1 cellular context compared by ENCODE assay signal in the genomic region with DNA sequence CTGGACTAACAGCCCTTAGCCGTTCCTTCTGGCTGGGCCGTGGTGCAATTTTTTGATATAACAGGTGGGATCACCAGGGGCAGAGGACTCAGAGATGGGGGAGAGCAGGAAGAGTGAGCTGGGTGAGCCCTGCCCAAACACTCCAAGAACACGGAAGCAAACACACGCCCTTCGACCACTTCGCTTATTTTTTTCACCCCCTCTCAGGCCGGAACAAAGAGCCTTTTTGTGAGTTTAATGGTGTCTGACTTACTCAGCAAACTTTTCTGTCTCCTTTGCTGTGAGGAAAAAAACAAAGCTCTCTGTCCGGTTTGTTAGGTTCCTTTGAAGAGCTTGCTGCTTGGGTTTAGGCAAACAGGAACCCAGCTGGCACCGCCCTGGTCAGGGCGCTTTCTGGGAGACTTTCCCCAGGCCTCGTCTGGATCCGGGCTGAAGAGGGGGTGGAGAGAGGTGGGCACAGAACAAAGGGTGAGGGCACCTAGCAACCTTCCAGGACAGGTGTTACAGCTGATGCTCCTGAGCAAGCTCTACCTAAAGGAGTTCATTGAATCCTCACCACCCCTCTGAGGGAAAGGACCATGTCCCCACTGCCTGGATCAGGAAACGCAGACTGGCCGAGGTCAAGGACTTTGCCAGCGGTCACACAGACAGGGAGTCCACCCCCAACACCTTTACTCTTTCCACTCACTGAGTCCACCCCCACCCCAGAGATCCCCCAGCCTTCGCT.
A peak's percentile ranks its signal among the peaks of the same experiment; 100 is the strongest.
TF ChIP-seq lines count a peak whose summit lies in the region.

No MANE protein-coding gene starts in this region.

TF ChIP-seq in HepG2, 621 proteins besides CTCF, POLR2A, EP300 and RAD21 (continued from another document and continues in another):
- TF ChIP-seq, protein P1, sequence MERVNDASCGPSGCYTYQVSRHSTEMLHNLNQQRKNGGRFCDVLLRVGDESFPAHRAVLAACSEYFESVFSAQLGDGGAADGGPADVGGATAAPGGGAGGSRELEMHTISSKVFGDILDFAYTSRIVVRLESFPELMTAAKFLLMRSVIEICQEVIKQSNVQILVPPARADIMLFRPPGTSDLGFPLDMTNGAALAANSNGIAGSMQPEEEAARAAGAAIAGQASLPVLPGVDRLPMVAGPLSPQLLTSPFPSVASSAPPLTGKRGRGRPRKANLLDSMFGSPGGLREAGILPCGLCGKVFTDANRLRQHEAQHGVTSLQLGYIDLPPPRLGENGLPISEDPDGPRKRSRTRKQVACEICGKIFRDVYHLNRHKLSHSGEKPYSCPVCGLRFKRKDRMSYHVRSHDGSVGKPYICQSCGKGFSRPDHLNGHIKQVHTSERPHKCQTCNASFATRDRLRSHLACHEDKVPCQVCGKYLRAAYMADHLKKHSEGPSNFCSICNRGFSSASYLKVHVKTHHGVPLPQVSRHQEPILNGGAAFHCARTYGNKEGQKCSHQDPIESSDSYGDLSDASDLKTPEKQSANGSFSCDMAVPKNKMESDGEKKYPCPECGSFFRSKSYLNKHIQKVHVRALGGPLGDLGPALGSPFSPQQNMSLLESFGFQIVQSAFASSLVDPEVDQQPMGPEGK (CRISPR knock-in tag; IDR thresholded peaks at IDR 0.05): peak; percentile 77
- TF ChIP-seq, protein P2, sequence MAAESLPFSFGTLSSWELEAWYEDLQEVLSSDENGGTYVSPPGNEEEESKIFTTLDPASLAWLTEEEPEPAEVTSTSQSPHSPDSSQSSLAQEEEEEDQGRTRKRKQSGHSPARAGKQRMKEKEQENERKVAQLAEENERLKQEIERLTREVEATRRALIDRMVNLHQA (CRISPR knock-in tag; IDR thresholded peaks at IDR 0.05): no peak
- TF ChIP-seq RARA (CRISPR knock-in tag; IDR thresholded peaks at IDR 0.05): peak; percentile 70; the same call in 1 of the 2 replicates
- TF ChIP-seq, protein P3, sequence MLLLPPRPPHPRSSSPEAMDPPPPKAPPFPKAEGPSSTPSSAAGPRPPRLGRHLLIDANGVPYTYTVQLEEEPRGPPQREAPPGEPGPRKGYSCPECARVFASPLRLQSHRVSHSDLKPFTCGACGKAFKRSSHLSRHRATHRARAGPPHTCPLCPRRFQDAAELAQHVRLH (CRISPR knock-in tag; IDR thresholded peaks at IDR 0.05; ENCODE audit: borderline replicate concordance, low read depth): 0 out of 2 replicates have a peak, but pooled peaks have one; percentile 16
- no peak for TF ChIP-seq ZSCAN21 (CRISPR knock-in tag; IDR thresholded peaks at IDR 0.05; ENCODE audit: borderline replicate concordance)
- TF ChIP-seq ZFY (CRISPR knock-in tag; IDR thresholded peaks at IDR 0.05): no peak; the same call in 1 of the 2 replicates
- TF ChIP-seq, protein P4, sequence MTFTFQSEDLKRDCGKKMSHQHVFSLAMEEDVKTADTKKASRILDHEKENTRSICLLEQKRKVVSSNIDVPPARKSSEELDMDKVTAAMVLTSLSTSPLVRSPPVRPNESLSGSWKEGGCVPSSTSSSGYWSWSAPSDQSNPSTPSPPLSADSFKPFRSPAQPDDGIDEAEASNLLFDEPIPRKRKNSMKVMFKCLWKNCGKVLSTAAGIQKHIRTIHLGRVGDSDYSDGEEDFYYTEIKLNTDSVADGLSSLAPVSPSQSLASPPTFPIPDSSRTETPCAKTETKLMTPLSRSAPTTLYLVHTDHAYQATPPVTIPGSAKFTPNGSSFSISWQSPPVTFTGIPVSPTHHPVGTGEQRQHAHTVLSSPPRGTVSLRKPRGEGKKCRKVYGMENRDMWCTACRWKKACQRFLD (CRISPR knock-in tag; IDR thresholded peaks at IDR 0.05; ENCODE audit: borderline replicate concordance): 0 out of 2 replicates have a peak, but pooled peaks have one; percentile 9
- TF ChIP-seq TGIF2 (CRISPR knock-in tag; IDR thresholded peaks at IDR 0.05): no peak
- no peak for TF ChIP-seq PAF1 (CRISPR knock-in tag; IDR thresholded peaks at IDR 0.05)
- no peak; the same call in 1 of the 2 replicates for TF ChIP-seq SRY (CRISPR knock-in tag; IDR thresholded peaks at IDR 0.05)
- no peak for TF ChIP-seq FOXJ3 (CRISPR knock-in tag; IDR thresholded peaks at IDR 0.05; ENCODE audit: borderline replicate concordance)
- no peak for TF ChIP-seq WIZ (CRISPR knock-in tag; IDR thresholded peaks at IDR 0.05)
- 0 out of 2 replicates have a peak, but pooled peaks have one; percentile 19 for TF ChIP-seq MTA1 (CRISPR knock-in tag; IDR thresholded peaks at IDR 0.05; ENCODE audit: borderline replicate concordance)
- no peak for TF ChIP-seq ZBTB42 (CRISPR knock-in tag; IDR thresholded peaks at IDR 0.05)
- no peak for TF ChIP-seq ZBTB1 (CRISPR knock-in tag; IDR thresholded peaks at IDR 0.05; ENCODE audit: borderline replicate concordance)
- TF ChIP-seq NFYB (CRISPR knock-in tag; IDR thresholded peaks at IDR 0.05): no peak
- TF ChIP-seq SMAD1 (CRISPR knock-in tag; IDR thresholded peaks at IDR 0.05; ENCODE audit: borderline replicate concordance, low read depth): no peak
- peak; percentile 31; the same call in 1 of the 2 replicates for TF ChIP-seq ZNF264 (CRISPR knock-in tag; IDR thresholded peaks at IDR 0.05)
- TF ChIP-seq SRSF4 (IDR thresholded peaks at IDR 0.05; ENCODE audit: low read depth, low read length, poor library complexity, severe bottlenecking): no peak
- TF ChIP-seq, protein P5, sequence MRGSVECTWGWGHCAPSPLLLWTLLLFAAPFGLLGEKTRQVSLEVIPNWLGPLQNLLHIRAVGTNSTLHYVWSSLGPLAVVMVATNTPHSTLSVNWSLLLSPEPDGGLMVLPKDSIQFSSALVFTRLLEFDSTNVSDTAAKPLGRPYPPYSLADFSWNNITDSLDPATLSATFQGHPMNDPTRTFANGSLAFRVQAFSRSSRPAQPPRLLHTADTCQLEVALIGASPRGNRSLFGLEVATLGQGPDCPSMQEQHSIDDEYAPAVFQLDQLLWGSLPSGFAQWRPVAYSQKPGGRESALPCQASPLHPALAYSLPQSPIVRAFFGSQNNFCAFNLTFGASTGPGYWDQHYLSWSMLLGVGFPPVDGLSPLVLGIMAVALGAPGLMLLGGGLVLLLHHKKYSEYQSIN (CRISPR knock-in tag; IDR thresholded peaks at IDR 0.05; ENCODE audit: borderline replicate concordance): no peak
- no peak for TF ChIP-seq HNRNPUL1 (IDR thresholded peaks at IDR 0.05; ENCODE audit: low read depth, low read length)
- TF ChIP-seq ZNF256 (CRISPR knock-in tag; conservative IDR thresholded peaks at IDR 0.05): no peak
- no peak for TF ChIP-seq KLF13 (CRISPR knock-in tag; IDR thresholded peaks at IDR 0.05)
- TF ChIP-seq, protein P6, sequence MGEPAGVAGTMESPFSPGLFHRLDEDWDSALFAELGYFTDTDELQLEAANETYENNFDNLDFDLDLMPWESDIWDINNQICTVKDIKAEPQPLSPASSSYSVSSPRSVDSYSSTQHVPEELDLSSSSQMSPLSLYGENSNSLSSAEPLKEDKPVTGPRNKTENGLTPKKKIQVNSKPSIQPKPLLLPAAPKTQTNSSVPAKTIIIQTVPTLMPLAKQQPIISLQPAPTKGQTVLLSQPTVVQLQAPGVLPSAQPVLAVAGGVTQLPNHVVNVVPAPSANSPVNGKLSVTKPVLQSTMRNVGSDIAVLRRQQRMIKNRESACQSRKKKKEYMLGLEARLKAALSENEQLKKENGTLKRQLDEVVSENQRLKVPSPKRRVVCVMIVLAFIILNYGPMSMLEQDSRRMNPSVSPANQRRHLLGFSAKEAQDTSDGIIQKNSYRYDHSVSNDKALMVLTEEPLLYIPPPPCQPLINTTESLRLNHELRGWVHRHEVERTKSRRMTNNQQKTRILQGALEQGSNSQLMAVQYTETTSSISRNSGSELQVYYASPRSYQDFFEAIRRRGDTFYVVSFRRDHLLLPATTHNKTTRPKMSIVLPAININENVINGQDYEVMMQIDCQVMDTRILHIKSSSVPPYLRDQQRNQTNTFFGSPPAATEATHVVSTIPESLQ (CRISPR knock-in tag; conservative IDR thresholded peaks at IDR 0.05): no peak
- peak; percentile 73 for TF ChIP-seq TBX2 (CRISPR knock-in tag; IDR thresholded peaks at IDR 0.05; ENCODE audit: borderline replicate concordance)
- no peak for TF ChIP-seq HNRNPLL (IDR thresholded peaks at IDR 0.05; ENCODE audit: low read depth, low read length, poor library complexity, severe bottlenecking)
- TF ChIP-seq, protein P7, sequence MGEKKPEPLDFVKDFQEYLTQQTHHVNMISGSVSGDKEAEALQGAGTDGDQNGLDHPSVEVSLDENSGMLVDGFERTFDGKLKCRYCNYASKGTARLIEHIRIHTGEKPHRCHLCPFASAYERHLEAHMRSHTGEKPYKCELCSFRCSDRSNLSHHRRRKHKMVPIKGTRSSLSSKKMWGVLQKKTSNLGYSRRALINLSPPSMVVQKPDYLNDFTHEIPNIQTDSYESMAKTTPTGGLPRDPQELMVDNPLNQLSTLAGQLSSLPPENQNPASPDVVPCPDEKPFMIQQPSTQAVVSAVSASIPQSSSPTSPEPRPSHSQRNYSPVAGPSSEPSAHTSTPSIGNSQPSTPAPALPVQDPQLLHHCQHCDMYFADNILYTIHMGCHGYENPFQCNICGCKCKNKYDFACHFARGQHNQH (CRISPR knock-in tag; IDR thresholded peaks at IDR 0.05): no peak
- no peak for TF ChIP-seq ZSCAN9 (CRISPR knock-in tag; IDR thresholded peaks at IDR 0.05; ENCODE audit: borderline replicate concordance)
- TF ChIP-seq ZNF496 (CRISPR knock-in tag; IDR thresholded peaks at IDR 0.05; ENCODE audit: insufficient replicate concordance): no peak
- TF ChIP-seq KMT2A (CRISPR knock-in tag; IDR thresholded peaks at IDR 0.05): no peak
- TF ChIP-seq ZNF678 (CRISPR knock-in tag; IDR thresholded peaks at IDR 0.05): no peak
- TF ChIP-seq, protein P8, sequence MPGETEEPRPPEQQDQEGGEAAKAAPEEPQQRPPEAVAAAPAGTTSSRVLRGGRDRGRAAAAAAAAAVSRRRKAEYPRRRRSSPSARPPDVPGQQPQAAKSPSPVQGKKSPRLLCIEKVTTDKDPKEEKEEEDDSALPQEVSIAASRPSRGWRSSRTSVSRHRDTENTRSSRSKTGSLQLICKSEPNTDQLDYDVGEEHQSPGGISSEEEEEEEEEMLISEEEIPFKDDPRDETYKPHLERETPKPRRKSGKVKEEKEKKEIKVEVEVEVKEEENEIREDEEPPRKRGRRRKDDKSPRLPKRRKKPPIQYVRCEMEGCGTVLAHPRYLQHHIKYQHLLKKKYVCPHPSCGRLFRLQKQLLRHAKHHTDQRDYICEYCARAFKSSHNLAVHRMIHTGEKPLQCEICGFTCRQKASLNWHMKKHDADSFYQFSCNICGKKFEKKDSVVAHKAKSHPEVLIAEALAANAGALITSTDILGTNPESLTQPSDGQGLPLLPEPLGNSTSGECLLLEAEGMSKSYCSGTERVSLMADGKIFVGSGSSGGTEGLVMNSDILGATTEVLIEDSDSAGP (CRISPR knock-in tag; IDR thresholded peaks at IDR 0.05; ENCODE audit: borderline replicate concordance): peak; percentile 10; the same call in 1 of the 2 replicates
- TF ChIP-seq ZNF468 (CRISPR knock-in tag; IDR thresholded peaks at IDR 0.05): no peak
- TF ChIP-seq, protein P9, sequence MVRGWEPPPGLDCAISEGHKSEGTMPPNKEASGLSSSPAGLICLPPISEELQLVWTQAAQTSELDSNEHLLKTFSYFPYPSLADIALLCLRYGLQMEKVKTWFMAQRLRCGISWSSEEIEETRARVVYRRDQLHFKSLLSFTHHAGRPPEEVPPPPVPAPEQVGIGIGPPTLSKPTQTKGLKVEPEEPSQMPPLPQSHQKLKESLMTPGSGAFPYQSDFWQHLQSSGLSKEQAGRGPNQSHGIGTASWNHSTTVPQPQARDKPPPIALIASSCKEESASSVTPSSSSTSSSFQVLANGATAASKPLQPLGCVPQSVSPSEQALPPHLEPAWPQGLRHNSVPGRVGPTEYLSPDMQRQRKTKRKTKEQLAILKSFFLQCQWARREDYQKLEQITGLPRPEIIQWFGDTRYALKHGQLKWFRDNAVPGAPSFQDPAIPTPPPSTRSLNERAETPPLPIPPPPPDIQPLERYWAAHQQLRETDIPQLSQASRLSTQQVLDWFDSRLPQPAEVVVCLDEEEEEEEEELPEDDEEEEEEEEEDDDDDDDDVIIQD (CRISPR knock-in tag; IDR thresholded peaks at IDR 0.05; ENCODE audit: low read depth): no peak
- TF ChIP-seq, protein P10, sequence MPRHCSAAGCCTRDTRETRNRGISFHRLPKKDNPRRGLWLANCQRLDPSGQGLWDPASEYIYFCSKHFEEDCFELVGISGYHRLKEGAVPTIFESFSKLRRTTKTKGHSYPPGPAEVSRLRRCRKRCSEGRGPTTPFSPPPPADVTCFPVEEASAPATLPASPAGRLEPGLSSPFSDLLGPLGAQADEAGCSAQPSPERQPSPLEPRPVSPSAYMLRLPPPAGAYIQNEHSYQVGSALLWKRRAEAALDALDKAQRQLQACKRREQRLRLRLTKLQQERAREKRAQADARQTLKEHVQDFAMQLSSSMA (CRISPR knock-in tag; IDR thresholded peaks at IDR 0.05): no peak
- TF ChIP-seq ZNF510 (CRISPR knock-in tag; IDR thresholded peaks at IDR 0.05; ENCODE audit: low read depth): no peak
- no peak; the same call in 1 of the 2 replicates for TF ChIP-seq SP2 (CRISPR knock-in tag; IDR thresholded peaks at IDR 0.05)
- TF ChIP-seq, protein P11, sequence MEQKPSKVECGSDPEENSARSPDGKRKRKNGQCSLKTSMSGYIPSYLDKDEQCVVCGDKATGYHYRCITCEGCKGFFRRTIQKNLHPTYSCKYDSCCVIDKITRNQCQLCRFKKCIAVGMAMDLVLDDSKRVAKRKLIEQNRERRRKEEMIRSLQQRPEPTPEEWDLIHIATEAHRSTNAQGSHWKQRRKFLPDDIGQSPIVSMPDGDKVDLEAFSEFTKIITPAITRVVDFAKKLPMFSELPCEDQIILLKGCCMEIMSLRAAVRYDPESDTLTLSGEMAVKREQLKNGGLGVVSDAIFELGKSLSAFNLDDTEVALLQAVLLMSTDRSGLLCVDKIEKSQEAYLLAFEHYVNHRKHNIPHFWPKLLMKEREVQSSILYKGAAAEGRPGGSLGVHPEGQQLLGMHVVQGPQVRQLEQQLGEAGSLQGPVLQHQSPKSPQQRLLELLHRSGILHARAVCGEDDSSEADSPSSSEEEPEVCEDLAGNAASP (CRISPR knock-in tag; IDR thresholded peaks at IDR 0.05; ENCODE audit: borderline replicate concordance): peak; percentile 10; the same call in 1 of the 2 replicates
- no peak for TF ChIP-seq BORCS8-MEF2B (CRISPR knock-in tag; IDR thresholded peaks at IDR 0.05)
- TF ChIP-seq, protein P12, sequence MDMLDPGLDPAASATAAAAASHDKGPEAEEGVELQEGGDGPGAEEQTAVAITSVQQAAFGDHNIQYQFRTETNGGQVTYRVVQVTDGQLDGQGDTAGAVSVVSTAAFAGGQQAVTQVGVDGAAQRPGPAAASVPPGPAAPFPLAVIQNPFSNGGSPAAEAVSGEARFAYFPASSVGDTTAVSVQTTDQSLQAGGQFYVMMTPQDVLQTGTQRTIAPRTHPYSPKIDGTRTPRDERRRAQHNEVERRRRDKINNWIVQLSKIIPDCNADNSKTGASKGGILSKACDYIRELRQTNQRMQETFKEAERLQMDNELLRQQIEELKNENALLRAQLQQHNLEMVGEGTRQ (IDR thresholded peaks at IDR 0.05; ENCODE audit: low read depth, low read length): no peak
- TF ChIP-seq, protein P12 (CRISPR knock-in tag; IDR thresholded peaks at IDR 0.05; ENCODE audit: borderline replicate concordance): no peak
